Comparison of ENCODE assay signal across 1 cellular context in the genomic region with DNA sequence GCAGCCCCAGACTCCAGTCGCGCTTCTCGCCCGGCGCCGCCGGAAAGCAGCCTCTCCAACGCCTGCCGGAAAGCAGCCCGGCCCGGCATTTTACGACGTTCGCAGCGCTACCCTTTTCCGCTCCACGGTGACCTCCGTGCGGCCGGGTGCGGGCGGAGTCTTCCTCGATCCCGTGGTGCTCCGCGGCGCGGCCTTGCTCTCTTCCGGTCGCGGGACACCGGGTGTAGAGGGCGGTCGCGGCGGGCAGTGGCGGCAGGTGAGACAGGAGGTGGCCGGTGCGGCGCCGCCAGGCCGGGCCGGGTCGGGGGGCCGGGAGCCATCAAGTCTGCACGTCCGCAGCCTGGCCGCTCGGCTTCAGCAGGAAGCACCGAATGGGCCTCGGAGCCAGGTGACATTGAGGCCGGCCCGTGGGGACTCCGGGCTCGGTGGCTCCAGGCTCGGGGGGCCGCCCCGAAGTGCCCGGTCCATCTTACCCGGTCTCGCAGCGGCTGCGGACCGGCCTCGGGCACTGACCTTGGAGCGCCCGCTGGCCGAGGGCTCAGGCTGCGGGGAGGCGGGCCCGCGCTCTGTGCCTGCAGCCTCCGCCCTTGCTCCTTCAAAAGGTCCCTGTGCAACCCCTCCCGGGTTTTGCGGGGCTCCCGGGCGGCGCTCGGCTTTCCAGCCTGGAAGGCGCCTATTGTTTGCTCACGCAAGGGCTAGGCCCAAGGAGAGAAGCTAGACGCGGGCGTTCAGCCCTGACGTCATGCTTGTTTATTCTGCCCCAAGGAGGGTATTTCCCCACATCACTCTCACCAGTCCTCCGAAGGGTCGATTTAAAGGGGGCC.
TF ChIP-seq lines count a peak whose summit lies in the region.

A gene (plus strand): TSS at position 199 of the 824 bp plus-strand sequence. CDS start 1,511 bp downstream, outside the sequence.
A gene (minus strand): TSS at position 48 of the 824 bp plus-strand sequence. CDS start 249 bp downstream, outside the sequence.

TF ChIP-seq in WTC11, 78 proteins besides CTCF, POLR2A, EP300 and RAD21 (continued from another document and continues in another):
- TF ChIP-seq, protein P1, sequence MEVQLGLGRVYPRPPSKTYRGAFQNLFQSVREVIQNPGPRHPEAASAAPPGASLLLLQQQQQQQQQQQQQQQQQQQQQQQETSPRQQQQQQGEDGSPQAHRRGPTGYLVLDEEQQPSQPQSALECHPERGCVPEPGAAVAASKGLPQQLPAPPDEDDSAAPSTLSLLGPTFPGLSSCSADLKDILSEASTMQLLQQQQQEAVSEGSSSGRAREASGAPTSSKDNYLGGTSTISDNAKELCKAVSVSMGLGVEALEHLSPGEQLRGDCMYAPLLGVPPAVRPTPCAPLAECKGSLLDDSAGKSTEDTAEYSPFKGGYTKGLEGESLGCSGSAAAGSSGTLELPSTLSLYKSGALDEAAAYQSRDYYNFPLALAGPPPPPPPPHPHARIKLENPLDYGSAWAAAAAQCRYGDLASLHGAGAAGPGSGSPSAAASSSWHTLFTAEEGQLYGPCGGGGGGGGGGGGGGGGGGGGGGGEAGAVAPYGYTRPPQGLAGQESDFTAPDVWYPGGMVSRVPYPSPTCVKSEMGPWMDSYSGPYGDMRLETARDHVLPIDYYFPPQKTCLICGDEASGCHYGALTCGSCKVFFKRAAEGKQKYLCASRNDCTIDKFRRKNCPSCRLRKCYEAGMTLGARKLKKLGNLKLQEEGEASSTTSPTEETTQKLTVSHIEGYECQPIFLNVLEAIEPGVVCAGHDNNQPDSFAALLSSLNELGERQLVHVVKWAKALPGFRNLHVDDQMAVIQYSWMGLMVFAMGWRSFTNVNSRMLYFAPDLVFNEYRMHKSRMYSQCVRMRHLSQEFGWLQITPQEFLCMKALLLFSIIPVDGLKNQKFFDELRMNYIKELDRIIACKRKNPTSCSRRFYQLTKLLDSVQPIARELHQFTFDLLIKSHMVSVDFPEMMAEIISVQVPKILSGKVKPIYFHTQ (CRISPR knock-in tag; IDR thresholded peaks at IDR 0.05): no peak
- TF ChIP-seq, protein P2, sequence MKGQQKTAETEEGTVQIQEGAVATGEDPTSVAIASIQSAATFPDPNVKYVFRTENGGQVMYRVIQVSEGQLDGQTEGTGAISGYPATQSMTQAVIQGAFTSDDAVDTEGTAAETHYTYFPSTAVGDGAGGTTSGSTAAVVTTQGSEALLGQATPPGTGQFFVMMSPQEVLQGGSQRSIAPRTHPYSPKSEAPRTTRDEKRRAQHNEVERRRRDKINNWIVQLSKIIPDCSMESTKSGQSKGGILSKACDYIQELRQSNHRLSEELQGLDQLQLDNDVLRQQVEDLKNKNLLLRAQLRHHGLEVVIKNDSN (CRISPR knock-in tag; IDR thresholded peaks at IDR 0.05): peak; percentile 59
- TF ChIP-seq, protein P3, sequence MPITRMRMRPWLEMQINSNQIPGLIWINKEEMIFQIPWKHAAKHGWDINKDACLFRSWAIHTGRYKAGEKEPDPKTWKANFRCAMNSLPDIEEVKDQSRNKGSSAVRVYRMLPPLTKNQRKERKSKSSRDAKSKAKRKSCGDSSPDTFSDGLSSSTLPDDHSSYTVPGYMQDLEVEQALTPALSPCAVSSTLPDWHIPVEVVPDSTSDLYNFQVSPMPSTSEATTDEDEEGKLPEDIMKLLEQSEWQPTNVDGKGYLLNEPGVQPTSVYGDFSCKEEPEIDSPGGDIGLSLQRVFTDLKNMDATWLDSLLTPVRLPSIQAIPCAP (CRISPR knock-in tag; IDR thresholded peaks at IDR 0.05): 0 out of 2 replicates have a peak, but pooled peaks have one; percentile 16
- TF ChIP-seq ATF1 (CRISPR knock-in tag; IDR thresholded peaks at IDR 0.05) (no peak), TCF7 (CRISPR knock-in tag; IDR thresholded peaks at IDR 0.05; ENCODE audit: low read depth) (0 out of 2 replicates have a peak, but pooled peaks have one; percentile 1), ZNF138 (CRISPR knock-in tag; conservative IDR thresholded peaks at IDR 0.05) (no peak), NFATC4 (CRISPR knock-in tag; IDR thresholded peaks at IDR 0.05) (no peak), FOXK1 (CRISPR knock-in tag; IDR thresholded peaks at IDR 0.05) (peak; percentile 64; the same call in 1 of the 2 replicates), NFYB (CRISPR knock-in tag; conservative IDR thresholded peaks at IDR 0.05; ENCODE audit: low read depth) (no peak), ZNF396 (CRISPR knock-in tag; IDR thresholded peaks at IDR 0.05; ENCODE audit: borderline replicate concordance) (no peak), JUN (CRISPR knock-in tag; IDR thresholded peaks at IDR 0.05) (no peak), MXD4 (CRISPR knock-in tag; IDR thresholded peaks at IDR 0.05; ENCODE audit: borderline replicate concordance) (no peak), JAZF1 (CRISPR knock-in tag; IDR thresholded peaks at IDR 0.05) (no peak), SOX15 (CRISPR knock-in tag; IDR thresholded peaks at IDR 0.05) (no peak), NFE2L1 (CRISPR knock-in tag; IDR thresholded peaks at IDR 0.05) (peak; percentile 8; the same call in 1 of the 2 replicates), CBFB (CRISPR knock-in tag; IDR thresholded peaks at IDR 0.05; ENCODE audit: low read depth) (peak; percentile 85; the same call in 1 of the 2 replicates), RELA (CRISPR knock-in tag; IDR thresholded peaks at IDR 0.05; ENCODE audit: borderline replicate concordance) (no peak), EMX1 (CRISPR knock-in tag; IDR thresholded peaks at IDR 0.05) (no peak), GTF2I (CRISPR knock-in tag; conservative IDR thresholded peaks at IDR 0.05) (no peak), ZNF219 (CRISPR knock-in tag; IDR thresholded peaks at IDR 0.05; ENCODE audit: borderline replicate concordance) (no peak), ZNF317 (CRISPR knock-in tag; IDR thresholded peaks at IDR 0.05; ENCODE audit: borderline replicate concordance, low read depth) (no peak), RORB (CRISPR knock-in tag; IDR thresholded peaks at IDR 0.05) (no peak), IRF2 (CRISPR knock-in tag; IDR thresholded peaks at IDR 0.05; ENCODE audit: borderline replicate concordance, low read depth) (no peak), TEAD4 (CRISPR knock-in tag; IDR thresholded peaks at IDR 0.05) (no peak), ZNF423 (CRISPR knock-in tag; IDR thresholded peaks at IDR 0.05) (no peak), ETV6 (CRISPR knock-in tag; IDR thresholded peaks at IDR 0.05) (no peak; the same call in 1 of the 2 replicates), CREM (CRISPR knock-in tag; IDR thresholded peaks at IDR 0.05) (peak; percentile 72)
- TF ChIP-seq, protein P4, sequence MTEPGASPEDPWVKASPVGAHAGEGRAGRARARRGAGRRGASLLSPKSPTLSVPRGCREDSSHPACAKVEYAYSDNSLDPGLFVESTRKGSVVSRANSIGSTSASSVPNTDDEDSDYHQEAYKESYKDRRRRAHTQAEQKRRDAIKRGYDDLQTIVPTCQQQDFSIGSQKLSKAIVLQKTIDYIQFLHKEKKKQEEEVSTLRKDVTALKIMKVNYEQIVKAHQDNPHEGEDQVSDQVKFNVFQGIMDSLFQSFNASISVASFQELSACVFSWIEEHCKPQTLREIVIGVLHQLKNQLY (CRISPR knock-in tag; IDR thresholded peaks at IDR 0.05): 0 out of 2 replicates have a peak, but pooled peaks have one; percentile 29
- TF ChIP-seq, protein P5, sequence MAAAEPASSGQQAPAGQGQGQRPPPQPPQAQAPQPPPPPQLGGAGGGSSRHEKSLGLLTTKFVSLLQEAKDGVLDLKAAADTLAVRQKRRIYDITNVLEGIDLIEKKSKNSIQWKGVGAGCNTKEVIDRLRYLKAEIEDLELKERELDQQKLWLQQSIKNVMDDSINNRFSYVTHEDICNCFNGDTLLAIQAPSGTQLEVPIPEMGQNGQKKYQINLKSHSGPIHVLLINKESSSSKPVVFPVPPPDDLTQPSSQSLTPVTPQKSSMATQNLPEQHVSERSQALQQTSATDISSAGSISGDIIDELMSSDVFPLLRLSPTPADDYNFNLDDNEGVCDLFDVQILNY (CRISPR knock-in tag; IDR thresholded peaks at IDR 0.05): no peak; the same call in 1 of the 2 replicates
- TF ChIP-seq, protein P6, sequence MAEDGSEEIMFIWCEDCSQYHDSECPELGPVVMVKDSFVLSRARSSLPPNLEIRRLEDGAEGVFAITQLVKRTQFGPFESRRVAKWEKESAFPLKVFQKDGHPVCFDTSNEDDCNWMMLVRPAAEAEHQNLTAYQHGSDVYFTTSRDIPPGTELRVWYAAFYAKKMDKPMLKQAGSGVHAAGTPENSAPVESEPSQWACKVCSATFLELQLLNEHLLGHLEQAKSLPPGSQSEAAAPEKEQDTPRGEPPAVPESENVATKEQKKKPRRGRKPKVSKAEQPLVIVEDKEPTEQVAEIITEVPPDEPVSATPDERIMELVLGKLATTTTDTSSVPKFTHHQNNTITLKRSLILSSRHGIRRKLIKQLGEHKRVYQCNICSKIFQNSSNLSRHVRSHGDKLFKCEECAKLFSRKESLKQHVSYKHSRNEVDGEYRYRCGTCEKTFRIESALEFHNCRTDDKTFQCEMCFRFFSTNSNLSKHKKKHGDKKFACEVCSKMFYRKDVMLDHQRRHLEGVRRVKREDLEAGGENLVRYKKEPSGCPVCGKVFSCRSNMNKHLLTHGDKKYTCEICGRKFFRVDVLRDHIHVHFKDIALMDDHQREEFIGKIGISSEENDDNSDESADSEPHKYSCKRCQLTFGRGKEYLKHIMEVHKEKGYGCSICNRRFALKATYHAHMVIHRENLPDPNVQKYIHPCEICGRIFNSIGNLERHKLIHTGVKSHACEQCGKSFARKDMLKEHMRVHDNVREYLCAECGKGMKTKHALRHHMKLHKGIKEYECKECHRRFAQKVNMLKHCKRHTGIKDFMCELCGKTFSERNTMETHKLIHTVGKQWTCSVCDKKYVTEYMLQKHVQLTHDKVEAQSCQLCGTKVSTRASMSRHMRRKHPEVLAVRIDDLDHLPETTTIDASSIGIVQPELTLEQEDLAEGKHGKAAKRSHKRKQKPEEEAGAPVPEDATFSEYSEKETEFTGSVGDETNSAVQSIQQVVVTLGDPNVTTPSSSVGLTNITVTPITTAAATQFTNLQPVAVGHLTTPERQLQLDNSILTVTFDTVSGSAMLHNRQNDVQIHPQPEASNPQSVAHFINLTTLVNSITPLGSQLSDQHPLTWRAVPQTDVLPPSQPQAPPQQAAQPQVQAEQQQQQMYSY (CRISPR knock-in tag; IDR thresholded peaks at IDR 0.05): no peak; the same call in 1 of the 2 replicates
- TF ChIP-seq, protein P7, sequence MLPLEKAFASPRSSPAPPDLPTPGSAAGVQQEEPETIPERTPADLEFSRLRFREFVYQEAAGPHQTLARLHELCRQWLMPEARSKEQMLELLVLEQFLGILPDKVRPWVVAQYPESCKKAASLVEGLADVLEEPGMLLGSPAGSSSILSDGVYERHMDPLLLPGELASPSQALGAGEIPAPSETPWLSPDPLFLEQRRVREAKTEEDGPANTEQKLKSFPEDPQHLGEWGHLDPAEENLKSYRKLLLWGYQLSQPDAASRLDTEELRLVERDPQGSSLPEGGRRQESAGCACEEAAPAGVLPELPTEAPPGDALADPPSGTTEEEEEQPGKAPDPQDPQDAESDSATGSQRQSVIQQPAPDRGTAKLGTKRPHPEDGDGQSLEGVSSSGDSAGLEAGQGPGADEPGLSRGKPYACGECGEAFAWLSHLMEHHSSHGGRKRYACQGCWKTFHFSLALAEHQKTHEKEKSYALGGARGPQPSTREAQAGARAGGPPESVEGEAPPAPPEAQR (CRISPR knock-in tag; IDR thresholded peaks at IDR 0.05): no peak
- TF ChIP-seq, protein P8, sequence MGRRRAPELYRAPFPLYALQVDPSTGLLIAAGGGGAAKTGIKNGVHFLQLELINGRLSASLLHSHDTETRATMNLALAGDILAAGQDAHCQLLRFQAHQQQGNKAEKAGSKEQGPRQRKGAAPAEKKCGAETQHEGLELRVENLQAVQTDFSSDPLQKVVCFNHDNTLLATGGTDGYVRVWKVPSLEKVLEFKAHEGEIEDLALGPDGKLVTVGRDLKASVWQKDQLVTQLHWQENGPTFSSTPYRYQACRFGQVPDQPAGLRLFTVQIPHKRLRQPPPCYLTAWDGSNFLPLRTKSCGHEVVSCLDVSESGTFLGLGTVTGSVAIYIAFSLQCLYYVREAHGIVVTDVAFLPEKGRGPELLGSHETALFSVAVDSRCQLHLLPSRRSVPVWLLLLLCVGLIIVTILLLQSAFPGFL (CRISPR knock-in tag; IDR thresholded peaks at IDR 0.05; ENCODE audit: borderline replicate concordance): no peak
- TF ChIP-seq, protein P9, sequence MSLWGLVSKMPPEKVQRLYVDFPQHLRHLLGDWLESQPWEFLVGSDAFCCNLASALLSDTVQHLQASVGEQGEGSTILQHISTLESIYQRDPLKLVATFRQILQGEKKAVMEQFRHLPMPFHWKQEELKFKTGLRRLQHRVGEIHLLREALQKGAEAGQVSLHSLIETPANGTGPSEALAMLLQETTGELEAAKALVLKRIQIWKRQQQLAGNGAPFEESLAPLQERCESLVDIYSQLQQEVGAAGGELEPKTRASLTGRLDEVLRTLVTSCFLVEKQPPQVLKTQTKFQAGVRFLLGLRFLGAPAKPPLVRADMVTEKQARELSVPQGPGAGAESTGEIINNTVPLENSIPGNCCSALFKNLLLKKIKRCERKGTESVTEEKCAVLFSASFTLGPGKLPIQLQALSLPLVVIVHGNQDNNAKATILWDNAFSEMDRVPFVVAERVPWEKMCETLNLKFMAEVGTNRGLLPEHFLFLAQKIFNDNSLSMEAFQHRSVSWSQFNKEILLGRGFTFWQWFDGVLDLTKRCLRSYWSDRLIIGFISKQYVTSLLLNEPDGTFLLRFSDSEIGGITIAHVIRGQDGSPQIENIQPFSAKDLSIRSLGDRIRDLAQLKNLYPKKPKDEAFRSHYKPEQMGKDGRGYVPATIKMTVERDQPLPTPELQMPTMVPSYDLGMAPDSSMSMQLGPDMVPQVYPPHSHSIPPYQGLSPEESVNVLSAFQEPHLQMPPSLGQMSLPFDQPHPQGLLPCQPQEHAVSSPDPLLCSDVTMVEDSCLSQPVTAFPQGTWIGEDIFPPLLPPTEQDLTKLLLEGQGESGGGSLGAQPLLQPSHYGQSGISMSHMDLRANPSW (CRISPR knock-in tag; conservative IDR thresholded peaks at IDR 0.05; ENCODE audit: low read depth): 0 out of 2 replicates have a peak, but pooled peaks have one; percentile 74
- TF ChIP-seq, protein P10, sequence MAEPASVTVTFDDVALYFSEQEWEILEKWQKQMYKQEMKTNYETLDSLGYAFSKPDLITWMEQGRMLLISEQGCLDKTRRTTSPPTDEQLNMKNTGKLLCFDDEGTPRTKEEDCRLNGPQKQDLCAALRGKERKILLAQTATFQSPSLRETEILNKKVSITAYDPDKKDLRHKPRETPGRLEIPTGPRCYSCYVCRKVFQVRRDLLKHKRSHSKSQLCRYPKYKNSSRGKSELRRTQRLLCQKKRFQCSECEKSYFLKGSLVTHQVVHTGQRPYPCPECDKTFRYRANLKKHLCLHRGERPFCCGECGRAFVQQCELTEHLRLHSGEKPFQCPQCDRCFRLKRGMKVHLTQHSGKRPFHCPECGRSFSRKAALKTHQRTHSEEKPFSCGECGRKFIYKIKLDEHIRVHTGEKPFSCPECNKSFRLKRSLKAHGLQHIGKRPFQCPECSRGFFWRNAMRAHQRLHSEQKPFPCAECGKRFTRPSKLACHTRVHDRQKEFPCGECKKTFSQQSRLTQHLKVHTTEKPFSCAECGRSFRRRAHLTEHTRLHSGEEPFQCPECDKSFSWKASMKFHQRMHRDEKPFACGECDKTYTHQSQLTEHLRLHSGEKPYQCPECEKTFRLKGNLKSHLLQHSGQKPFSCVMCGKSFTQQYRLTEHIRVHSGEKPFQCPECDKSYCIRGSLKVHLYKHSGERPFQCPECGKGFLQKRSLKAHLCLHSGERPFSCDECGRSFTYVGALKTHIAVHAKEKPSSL (CRISPR knock-in tag; conservative IDR thresholded peaks at IDR 0.05): no peak
- TF ChIP-seq, protein P11, sequence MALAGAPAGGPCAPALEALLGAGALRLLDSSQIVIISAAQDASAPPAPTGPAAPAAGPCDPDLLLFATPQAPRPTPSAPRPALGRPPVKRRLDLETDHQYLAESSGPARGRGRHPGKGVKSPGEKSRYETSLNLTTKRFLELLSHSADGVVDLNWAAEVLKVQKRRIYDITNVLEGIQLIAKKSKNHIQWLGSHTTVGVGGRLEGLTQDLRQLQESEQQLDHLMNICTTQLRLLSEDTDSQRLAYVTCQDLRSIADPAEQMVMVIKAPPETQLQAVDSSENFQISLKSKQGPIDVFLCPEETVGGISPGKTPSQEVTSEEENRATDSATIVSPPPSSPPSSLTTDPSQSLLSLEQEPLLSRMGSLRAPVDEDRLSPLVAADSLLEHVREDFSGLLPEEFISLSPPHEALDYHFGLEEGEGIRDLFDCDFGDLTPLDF (CRISPR knock-in tag; IDR thresholded peaks at IDR 0.05): no peak
